ENCODE assay signal across 16 cellular contexts in the genomic region with DNA sequence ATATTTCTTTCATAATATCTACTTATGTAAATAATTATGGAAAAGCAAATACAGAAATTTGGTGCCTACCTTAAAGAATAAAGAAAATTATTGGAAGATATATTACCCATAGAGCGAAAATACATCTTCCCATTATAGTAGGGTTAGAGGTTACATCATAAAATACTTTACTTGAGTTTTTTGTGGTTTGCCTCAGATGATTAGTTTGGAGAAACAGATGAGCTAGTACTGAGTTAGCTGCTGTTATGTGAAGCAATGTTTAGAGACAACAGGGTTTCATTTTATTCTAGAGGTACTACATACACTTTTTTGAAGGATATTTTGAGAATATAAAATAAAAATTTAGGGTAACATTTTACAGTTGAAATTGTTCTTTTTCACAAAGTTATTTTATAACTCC. TPM values are rescaled to one million over a fixed set of nuclear protein-coding genes. Genes with fewer than 3 reads are reported as not detected.
DNase-seq lines count a peak whose midpoint lies in the region; ATAC-seq, FAIRE-seq and TF ChIP-seq lines count a peak whose summit lies in the region.
"Had no signal": no experiment of that assay in that cellular context is flagged by ENCODE, and none has a peak within 500 bp of the region (broad histone marks: within the 10 kb centered on the region; RNA-seq: fewer than 3 reads in every experiment).

No MANE protein-coding gene starts in this region.

- intact Hi-C loops in activated CD4-positive, alpha-beta T cell treated with anti-CD3 and anti-CD28 coated beads for 36 hours (cut with DNase I, micrococcal nuclease) = loop anchor here (5.0 to 10.0 kb wide), 6 partner anchors 51 to 1804 kb away; a partner anchor contains a TSS

- H3K9me3 Mint-ChIP-seq in nephron progenitor cell = no peaks in the 10 kb centered on the region
- H3K9me3 Mint-ChIP-seq in activated CD4-positive, alpha-beta T cell treated with anti-CD3 and anti-CD28 coated beads for 36 hours (ENCODE audit: low read depth) = no peaks in the 10 kb centered on the region
- H3K9me3 Mint-ChIP-seq: type B pancreatic cell had no signal

- no peak for TF ChIP-seq CTCF in nephron progenitor cell (IDR thresholded peaks at IDR 0.05)

- H3K27ac Mint-ChIP-seq in nephron progenitor cell = no peak overlapping the region
- H3K27ac Mint-ChIP-seq in activated CD4-positive, alpha-beta T cell treated with anti-CD3 and anti-CD28 coated beads for 36 hours = no peak overlapping the region
- H3K27ac Mint-ChIP-seq: type B pancreatic cell had no signal

- CTCF ChIA-PET in activated CD4-positive, alpha-beta T cell treated with anti-CD3 and anti-CD28 coated beads for 36 hours (lab: Charles Lee) = interaction anchor here (0.6 kb wide), 1 partner anchor 11 kb away, joined by 6 read pairs; no protein-coding TSS in a partner anchor

- peak; percentile 44 for DNase-seq in ACHN
- no peak for DNase-seq in H54 (ENCODE audit: insufficient read length, low spot score)
- DNase-seq in kidney glomerular epithelial cell (lab: John Stamatoyannopoulos, UW) = peak; percentile 51
- no peak for DNase-seq in HTR-8/SVneo (ENCODE audit: insufficient read length, low spot score)
- DNase-seq in nephron progenitor cell = no peak
- DNase-seq in activated CD4-positive, alpha-beta T cell treated with anti-CD3 and anti-CD28 coated beads for 36 hours = no peak
- DNase-seq: activated effector memory CD4-positive, alpha-beta T cell treated with Interleukin-2 at 50 U/mL for 16 hours; Caco-2; head of caudate nucleus; NCI-H146; Peyer's patch; retina had no signal

- in situ Hi-C loops in ACHN (cut with HindIII; ENCODE audit: low pct_ligation_motif_present, low pct_unique_long_range_greater_than_20kb, low sequenced_read_pairs) = no loop called here

- TF ChIP-seq POLR2A in H54 (IDR thresholded peaks at IDR 0.05; ENCODE audit: low read depth, low read length) = no peak

- no peak overlapping the region for H3K4me3 Mint-ChIP-seq in nephron progenitor cell
- no peak overlapping the region for H3K4me3 Mint-ChIP-seq in activated CD4-positive, alpha-beta T cell treated with anti-CD3 and anti-CD28 coated beads for 36 hours
- H3K4me3 Mint-ChIP-seq: type B pancreatic cell had no signal

- H3K27me3 Mint-ChIP-seq in nephron progenitor cell (ENCODE audit: low read depth, poor library complexity) = no peaks in the 10 kb centered on the region
- H3K27me3 Mint-ChIP-seq in activated CD4-positive, alpha-beta T cell treated with anti-CD3 and anti-CD28 coated beads for 36 hours = no peaks in the 10 kb centered on the region

- no peaks in the 10 kb centered on the region for H3K36me3 Mint-ChIP-seq in nephron progenitor cell (ENCODE audit: low read depth)
- peaks cover 3% of the 10 kb centered on the region for H3K36me3 Mint-ChIP-seq in activated CD4-positive, alpha-beta T cell treated with anti-CD3 and anti-CD28 coated beads for 36 hours (ENCODE audit: low read depth)

- ATAC-seq in GM21367 (IDR thresholded peaks at IDR 0.05; ENCODE audit: unreplicated experiment) = no peak
- ATAC-seq in activated CD4-positive, alpha-beta T cell treated with anti-CD3 and anti-CD28 coated beads for 36 hours = no peak
- ATAC-seq: activated CD4-positive, CD25-positive, alpha-beta regulatory T cell treated with anti-CD3 and anti-CD28 coated beads, Interleukin-2, amount 50 U/mL, for 24 hours had no signal

- POLR2A ChIA-PET in activated CD4-positive, alpha-beta T cell treated with anti-CD3 and anti-CD28 coated beads for 36 hours (lab: Charles Lee) = no interaction called here

- FAIRE-seq in H54 (lab: Jason Lieb, UNC) (peak; percentile 86), TTC549 (lab: Jason Lieb, UNC) (peak; percentile 75), HTR-8/SVneo (lab: Jason Lieb, UNC) (no peak)

- peaks cover 61% of the 10 kb centered on the region for H3K4me1 Mint-ChIP-seq in nephron progenitor cell
- H3K4me1 Mint-ChIP-seq in activated CD4-positive, alpha-beta T cell treated with anti-CD3 and anti-CD28 coated beads for 36 hours = peaks cover 29% of the 10 kb centered on the region

RNA-seq across cellular contexts. Expression of a gene that starts 2.9 kb away (rescaled TPM):
- 10 to 100 TPM; 33.8 to 34.1 TPM for total RNA-seq in activated CD4-positive, alpha-beta T cell treated with anti-CD3 and anti-CD28 coated beads for 36 hours

RNA-seq across cellular contexts. Expression of a gene that starts 5.7 kb away (rescaled TPM):
- total RNA-seq in activated CD4-positive, alpha-beta T cell treated with anti-CD3 and anti-CD28 coated beads for 36 hours = under 1 TPM; 0.32 to 0.54 TPM

Comparison
In these comparisons a context has a peak if more than half of its experiments do, and no peak if none do; other contexts are left out.
1. DNase-seq: peak in ACHN (single experiment) and kidney glomerular epithelial cell (single experiment); none in H54 (single experiment), HTR-8/SVneo (single experiment), nephron progenitor cell (single experiment) and activated CD4-positive, alpha-beta T cell treated with anti-CD3 and anti-CD28 coated beads for 36 hours (single experiment).